Comparison of ENCODE assay signal across 1 cellular context in genomic region chr22:37123649-37124048, GRCh38.
TF ChIP-seq lines count a peak whose summit lies in the region.

No MANE protein-coding gene starts in this region.

TF ChIP-seq in H1, 55 proteins besides CTCF, POLR2A, EP300 and RAD21:
- no peak for TF ChIP-seq SP2 (IDR thresholded peaks at IDR 0.05; ENCODE audit: low read length)
- no peak for TF ChIP-seq JUN (IDR thresholded peaks at IDR 0.05; ENCODE audit: low read depth, low read length)
- no peak for TF ChIP-seq NRF1 (IDR thresholded peaks at IDR 0.05; ENCODE audit: low read depth, low read length)
- TF ChIP-seq HDAC6 (IDR thresholded peaks at IDR 0.05; ENCODE audit: low read depth, low read length) = no peak
- TF ChIP-seq RFX5 (IDR thresholded peaks at IDR 0.05; ENCODE audit: borderline replicate concordance, low read depth, low read length) = no peak
- no peak for TF ChIP-seq TAF7 (optimal IDR thresholded peaks at IDR 0.05; ENCODE audit: borderline replicate concordance, low read depth, low read length)
- no peak for TF ChIP-seq POU5F1 (IDR thresholded peaks at IDR 0.05; ENCODE audit: low read depth, low read length)
- TF ChIP-seq KDM5A (IDR thresholded peaks at IDR 0.05; ENCODE audit: low read length) = no peak
- no peak for TF ChIP-seq TAF1 (IDR thresholded peaks at IDR 0.05; ENCODE audit: low read depth, low read length)
- no peak for TF ChIP-seq RBBP5 (IDR thresholded peaks at IDR 0.05; ENCODE audit: borderline replicate concordance, low read depth, low read length)
- TF ChIP-seq E2F6 (IDR thresholded peaks at IDR 0.05) = no peak
- no peak for TF ChIP-seq POLR2AphosphoS5 (IDR thresholded peaks at IDR 0.05; ENCODE audit: low read depth, low read length)
- no peak for TF ChIP-seq CHD7 (IDR thresholded peaks at IDR 0.05; ENCODE audit: insufficient replicate concordance, low read length)
- TF ChIP-seq SIX5 (IDR thresholded peaks at IDR 0.05; ENCODE audit: low read depth, low read length) = no peak
- no peak for TF ChIP-seq USF2 (IDR thresholded peaks at IDR 0.05; ENCODE audit: low read length)
- TF ChIP-seq SIRT6 (IDR thresholded peaks at IDR 0.05; ENCODE audit: low read length) = no peak
- no peak for TF ChIP-seq ATF3 (IDR thresholded peaks at IDR 0.05; ENCODE audit: insufficient read depth, low read depth, low read length)
- TF ChIP-seq BCL11A (IDR thresholded peaks at IDR 0.05; ENCODE audit: low read depth in 2 of 2, low read length in 2 of 2) = no peak
- no peak for TF ChIP-seq SUZ12 (IDR thresholded peaks at IDR 0.05; ENCODE audit: low read length)
- TF ChIP-seq CHD1 (IDR thresholded peaks at IDR 0.05; ENCODE audit: low read depth, low read length) = no peak
